ENCODE assay signal across 18 cellular contexts in the genomic region with DNA sequence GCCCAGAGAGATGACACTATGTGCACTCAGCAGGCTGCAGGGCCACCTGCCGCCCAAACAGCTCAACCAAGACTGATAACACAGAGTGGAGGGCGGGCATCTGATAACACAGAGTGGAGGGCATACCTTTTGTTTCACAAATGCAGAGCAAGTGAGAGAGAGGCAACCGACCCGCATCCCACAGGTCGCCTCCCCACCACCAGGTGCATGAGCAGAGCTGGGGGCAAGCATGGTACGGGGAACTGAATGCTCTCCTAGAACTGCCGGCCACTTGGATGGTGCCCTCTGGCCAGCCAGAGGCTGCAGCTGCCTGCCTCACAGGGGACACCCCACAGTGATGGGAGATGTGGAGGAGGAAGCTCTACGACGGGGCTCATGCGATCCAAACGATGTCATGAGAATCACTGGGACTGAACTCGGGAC. TPM values are rescaled to one million over a fixed set of nuclear protein-coding genes. Genes with fewer than 3 reads are reported as not detected.
"Had no signal": no experiment of that assay in that cellular context is flagged by ENCODE, and none has a peak within 500 bp of the region (broad histone marks: within the 10 kb centered on the region; RNA-seq: fewer than 3 reads in every experiment).

No MANE protein-coding gene starts in this region.

- DNase-seq: activated CD4-positive, alpha-beta T cell treated with anti-CD3 and anti-CD28 coated beads, Interleukin-2, amount 50 U/mL, for 48 hours; activated CD4-positive, CD25-positive, alpha-beta regulatory T cell treated with anti-CD3 and anti-CD28 coated beads, Interleukin-2, amount 50 U/mL, for 72 hours; activated CD8-positive, alpha-beta memory T cell treated with anti-CD3 and anti-CD28 coated beads, Interleukin-2, amount 10 ng/mL, durations not matched to agents 7 days and 5 days; activated effector memory CD4-positive, alpha-beta T cell treated with Interleukin-2 at 50 U/mL for 16 hours; activated naive CD4-positive, alpha-beta T cell treated with anti-CD3 and anti-CD28 coated beads, Interleukin-2, amount 50 U/mL, for 16 hours; activated T-cell treated with anti-CD3 and anti-CD28 coated beads, Interleukin-2, amount 50 U/mL, for 1 hour; mucosa of descending colon; naive thymus-derived CD8-positive, alpha-beta T cell; stimulated activated CD4-positive, alpha-beta T cell treated with anti-CD3 and anti-CD28 coated beads, Interleukin-2, amount 100 ng/mL, for 48 hours; stimulated activated naive CD4-positive, alpha-beta T cell; tibial artery had no signal

- H3K27me3 ChIP-seq: tibial artery, vagina had no signal

- H3K9me3 ChIP-seq: mucosa of descending colon, tibial artery, vagina had no signal

- H3K9ac ChIP-seq: parathyroid adenoma had no signal

- ATAC-seq: activated CD8-positive, alpha-beta memory T cell treated with anti-CD3 and anti-CD28 coated beads, Interleukin-2, amount 10 ng/mL, durations not matched to agents 7 days and 5 days; esophagus mucosa; left lobe of liver; mucosa of descending colon; naive thymus-derived CD8-positive, alpha-beta T cell had no signal

- FAIRE-seq: endometrium, islet of Langerhans had no signal

- H3K4me1 Mint-ChIP-seq: activated CD8-positive, alpha-beta memory T cell treated with anti-CD3 and anti-CD28 coated beads, Interleukin-2, amount 10 ng/mL, durations not matched to agents 7 days and 5 days had no signal

- H3K4me3 ChIP-seq: mucosa of descending colon, tibial artery, vagina had no signal

- H3K27me3 Mint-ChIP-seq: activated CD8-positive, alpha-beta memory T cell treated with anti-CD3 and anti-CD28 coated beads, Interleukin-2, amount 10 ng/mL, durations not matched to agents 7 days and 5 days; naive thymus-derived CD8-positive, alpha-beta T cell had no signal

- H3K27ac ChIP-seq: parathyroid adenoma, tibial artery, vagina had no signal

- H3K9me3 Mint-ChIP-seq: naive thymus-derived CD8-positive, alpha-beta T cell had no signal

- H3K4me3 Mint-ChIP-seq: activated CD8-positive, alpha-beta memory T cell treated with anti-CD3 and anti-CD28 coated beads, Interleukin-2, amount 10 ng/mL, durations not matched to agents 7 days and 5 days; naive thymus-derived CD8-positive, alpha-beta T cell had no signal

- H3K27ac Mint-ChIP-seq: activated CD8-positive, alpha-beta memory T cell treated with anti-CD3 and anti-CD28 coated beads, Interleukin-2, amount 10 ng/mL, durations not matched to agents 7 days and 5 days; naive thymus-derived CD8-positive, alpha-beta T cell had no signal

- H3K4me1 ChIP-seq: parathyroid adenoma, tibial artery, vagina had no signal

RNA-seq across cellular contexts. Expression of a gene that starts 49.5 kb away (rescaled TPM):
- total RNA-seq: skeletal muscle tissue had no signal
